In genomic region chr1:110135268-110136065, GRCh38 we compare ENCODE assay signal across 19 cellular contexts. TPM values are rescaled to one million over a fixed set of nuclear protein-coding genes. Genes with fewer than 3 reads are reported as not detected.
A peak's percentile ranks its signal among the peaks of the same experiment; 100 is the strongest.
DNase-seq lines count a peak whose midpoint lies in the region; ATAC-seq, FAIRE-seq and TF ChIP-seq lines count a peak whose summit lies in the region.
"Had no signal": no experiment of that assay in that cellular context is flagged by ENCODE, and none has a peak within 500 bp of the region (broad histone marks: within the 10 kb centered on the region; RNA-seq: fewer than 3 reads in every experiment).

No MANE protein-coding gene starts in this region.

- no peak overlapping the region for H2BK15ac ChIP-seq in mesendoderm (replicated peaks; ENCODE audit: low read depth)

- no peaks in the 10 kb centered on the region for H3K79me2 ChIP-seq in mesendoderm (ENCODE audit: control insufficient read depth, insufficient read depth, low read length)

- H3K4me2 ChIP-seq in mesendoderm (ENCODE audit: low read length): no peak overlapping the region

- H3K79me1 ChIP-seq in mesendoderm (ENCODE audit: low read length): no peaks in the 10 kb centered on the region

- ATAC-seq in HG03097 (IDR thresholded peaks at IDR 0.05; ENCODE audit: low FRiP score, unreplicated experiment): no peak
- ATAC-seq in HG02678 (IDR thresholded peaks at IDR 0.05; ENCODE audit: unreplicated experiment): no peak
- ATAC-seq: heart left ventricle, left ventricle myocardium superior had no signal

- H3K27ac ChIP-seq in mesendoderm (ENCODE audit: low read depth, low read length): no peak overlapping the region
- H3K27ac ChIP-seq: heart left ventricle, testis had no signal

- H2BK5ac ChIP-seq in mesendoderm (ENCODE audit: low read length): no peak overlapping the region

- H3K4me3 ChIP-seq in mesendoderm (ENCODE audit: low read length): no peak overlapping the region
- H3K4me3 ChIP-seq: heart left ventricle, testis had no signal

- H4K8ac ChIP-seq in mesendoderm (ENCODE audit: low read depth, low read length): no peak overlapping the region

- no peaks in the 10 kb centered on the region for H3K36me3 ChIP-seq in mesendoderm (ENCODE audit: control insufficient read depth, insufficient read depth, low read length)
- H3K36me3 ChIP-seq: heart left ventricle had no signal

- DNase-seq in DMS153 treated with DMSO at 0.1 percent for 48 hours (lab: John Stamatoyannopoulos, UW; ENCODE audit: unreplicated experiment) (peak; percentile 64), NCI-H1092 (lab: John Stamatoyannopoulos, UW) (peak; percentile 48), NCI-H748 treated with DMSO at 0.1 percent for 48 hours (lab: John Stamatoyannopoulos, UW) (peak; percentile 87), mesendoderm (peak; percentile 45), GM12892 (ENCODE audit: insufficient read length) (no peak), putamen (ENCODE audit: low spot score) (no peak)
- DNase-seq: activated naive CD4-positive, alpha-beta T cell; activated T-cell treated with anti-CD3 and anti-CD28 coated beads for 4 hours; heart left ventricle; HFFc6; immature natural killer cell; left ventricle myocardium superior; NCI-H187; stimulated activated CD8-positive, alpha-beta memory T cell treated with anti-CD3 and anti-CD28 coated beads, Interleukin-4, amount 100 ng/mL, for 48 hours; T-helper 1 cell; testis had no signal

- H3K18ac ChIP-seq in mesendoderm (ENCODE audit: low read length): no peak overlapping the region

- H2AK5ac ChIP-seq in mesendoderm (ENCODE audit: low read length): no peak overlapping the region

- H3K23ac ChIP-seq in mesendoderm (ENCODE audit: low read length): no peak overlapping the region

- no peaks in the 10 kb centered on the region for H3K27me3 ChIP-seq in mesendoderm (ENCODE audit: insufficient read depth, low read length, poor library complexity)
- H3K27me3 ChIP-seq: testis had no signal

- H3K9ac ChIP-seq in mesendoderm (ENCODE audit: low read length): no peak overlapping the region

- no peak overlapping the region for H4K5ac ChIP-seq in mesendoderm (ENCODE audit: low read length)

- H3K4ac ChIP-seq in mesendoderm (ENCODE audit: low read depth, low read length): no peak overlapping the region

- no peak overlapping the region for H2BK120ac ChIP-seq in mesendoderm (ENCODE audit: low read depth, low read length)

- no peak overlapping the region for H3K56ac ChIP-seq in mesendoderm (ENCODE audit: low read length)

- peaks cover 2% of the 10 kb centered on the region for H3K4me1 ChIP-seq in mesendoderm (ENCODE audit: control insufficient read depth, low read depth, low read length)

- no peak for FAIRE-seq in GM12892 (lab: Jason Lieb, UNC)
- FAIRE-seq: astrocyte had no signal

- WGBS in mesendoderm (ENCODE audit: extremely low coverage, insufficient coverage, low lambda C conversion rate): no CpG with 5 or more reads among the region's 14 CpGs

- TF ChIP-seq POLR2A in GM12892 (IDR thresholded peaks at IDR 0.05; ENCODE audit: low read depth, low read length): no peak

RNA-seq across cellular contexts. Expression of gene SLC6A17, which starts 14.8 kb away (rescaled TPM):
- polyA plus RNA-seq in mesendoderm (2013, experiment 1 of 2): 1.6 TPM
- polyA plus RNA-seq in mesendoderm (2013, experiment 2 of 2): 1.6 TPM
- not detected for polyA plus RNA-seq in GM12892 (2012; ENCODE audit: missing spikeins)
- polyA plus RNA-seq: immature natural killer cell had no signal

RNA-seq across cellular contexts. Expression of gene UBL4B, which starts 23.2 kb away (rescaled TPM):
- 0.03 TPM for polyA plus RNA-seq in mesendoderm (2013, experiment 1 of 2)
- 0.04 TPM for polyA plus RNA-seq in mesendoderm (2013, experiment 2 of 2)
- not detected for polyA plus RNA-seq in GM12892 (2012; ENCODE audit: missing spikeins)
- polyA plus RNA-seq: immature natural killer cell had no signal

Comparison
In these comparisons a context has a peak if more than half of its experiments do, and no peak if none do; other contexts are left out.
1. DNase-seq: peak in DMS153 treated with DMSO at 0.1 percent for 48 hours (single experiment), NCI-H1092 (single experiment), NCI-H748 treated with DMSO at 0.1 percent for 48 hours (single experiment) and mesendoderm (single experiment); none in GM12892 (single experiment) and putamen (single experiment).